In genomic region chr5:151093476-151093889, GRCh38 we compare ENCODE assay signal across 8 cellular contexts. TPM values are rescaled to one million over a fixed set of nuclear protein-coding genes. Genes with fewer than 3 reads are reported as not detected.
DNase-seq lines count a peak whose midpoint lies in the region; ATAC-seq and TF ChIP-seq lines count a peak whose summit lies in the region.

No MANE protein-coding gene starts in this region.

- no peak for TF ChIP-seq CTCF in kidney epithelial cell (IDR thresholded peaks at IDR 0.05; ENCODE audit: insufficient read depth, low read length, poor library complexity, severe bottlenecking)

- peak overlapping the region; percentile 16 for H3K4me3 Mint-ChIP-seq in activated CD4-positive, alpha-beta T cell treated with anti-CD3 and anti-CD28 coated beads, Interleukin-2, amount 10 ng/mL, durations not matched to agents 7 days and 5 days
- H3K4me3 Mint-ChIP-seq in activated naive CD8-positive, alpha-beta T cell treated with anti-CD3 and anti-CD28 coated beads for 36 hours = peak overlapping the region; percentile 61

- H3K27ac Mint-ChIP-seq in activated CD4-positive, alpha-beta T cell treated with anti-CD3 and anti-CD28 coated beads, Interleukin-2, amount 10 ng/mL, durations not matched to agents 7 days and 5 days = peak overlapping the region; percentile 67
- peak overlapping the region; percentile 94 for H3K27ac Mint-ChIP-seq in activated naive CD8-positive, alpha-beta T cell treated with anti-CD3 and anti-CD28 coated beads for 36 hours

- H3K27ac ChIP-seq in HUES48 (ENCODE audit: low read depth, low read length) (peak overlapping the region; percentile 25), aorta (ENCODE audit: low read depth in 1 of 2, low read length in 2 of 2) (no peak overlapping the region)

- no peaks in the 10 kb centered on the region for H3K27me3 Mint-ChIP-seq in activated CD4-positive, alpha-beta T cell treated with anti-CD3 and anti-CD28 coated beads, Interleukin-2, amount 10 ng/mL, durations not matched to agents 7 days and 5 days
- H3K27me3 Mint-ChIP-seq in activated naive CD8-positive, alpha-beta T cell treated with anti-CD3 and anti-CD28 coated beads for 36 hours = no peaks in the 10 kb centered on the region

- no peaks in the 10 kb centered on the region for H3K9me3 ChIP-seq in HUES48 (ENCODE audit: control insufficient read depth, insufficient read depth, low read length)
- H3K9me3 ChIP-seq in aorta (ENCODE audit: control insufficient read depth, low read length) = no peaks in the 10 kb centered on the region

- H3K36me3 ChIP-seq in HUES48 (ENCODE audit: control insufficient read depth, insufficient read depth, low read length) (no peaks in the 10 kb centered on the region), kidney epithelial cell (ENCODE audit: control insufficient read depth, insufficient read depth, low read length) (no peaks in the 10 kb centered on the region), aorta (ENCODE audit: control insufficient read depth in 1 of 2, insufficient read depth in 2 of 2, low read length in 1 of 2) (no peaks in the 10 kb centered on the region)

- peaks cover 22% of the 10 kb centered on the region for H3K36me3 Mint-ChIP-seq in activated CD4-positive, alpha-beta T cell treated with anti-CD3 and anti-CD28 coated beads, Interleukin-2, amount 10 ng/mL, durations not matched to agents 7 days and 5 days (ENCODE audit: low read depth)
- peaks cover 13% of the 10 kb centered on the region for H3K36me3 Mint-ChIP-seq in activated naive CD8-positive, alpha-beta T cell treated with anti-CD3 and anti-CD28 coated beads for 36 hours

- intact Hi-C loops in aorta (cut with DNase I) = no loop called here

- no peak overlapping the region for H3K4me3 ChIP-seq in HUES48 (ENCODE audit: low read depth, low read length)
- no peak overlapping the region for H3K4me3 ChIP-seq in kidney epithelial cell (ENCODE audit: low read depth, low read length)
- H3K4me3 ChIP-seq in aorta (ENCODE audit: low read length in 2 of 2) = no peak overlapping the region

- 33 to 40% methylated on average over 2 of the region's 2 CpGs for WGBS in aorta, 2 donors

- POLR2A ChIA-PET in activated CD4-positive, alpha-beta T cell treated with anti-CD3 and anti-CD28 coated beads, Interleukin-2, amount 10 ng/mL, durations not matched to agents 7 days and 5 days (lab: Charles Lee) = no interaction called here

- DNase-seq in activated CD4-positive, alpha-beta T cell treated with anti-CD3 and anti-CD28 coated beads, Interleukin-2, amount 10 ng/mL, durations not matched to agents 7 days and 5 days = no peak
- DNase-seq in activated CD4-positive, alpha-beta T cell treated with anti-CD3 and anti-CD28 coated beads, Interleukin-2, amount 50 U/mL, for 1 hour = no peak
- DNase-seq in activated naive CD8-positive, alpha-beta T cell treated with anti-CD3 and anti-CD28 coated beads for 36 hours = no peak
- peak; percentile 89 for DNase-seq in kidney epithelial cell (ENCODE audit: low read depth)
- no peak for DNase-seq in aorta
- no peak for DNase-seq in NCI-H2171 (lab: John Stamatoyannopoulos, UW)
- no peak for DNase-seq in DMS79 (lab: John Stamatoyannopoulos, UW)

- H3K9me3 Mint-ChIP-seq in activated CD4-positive, alpha-beta T cell treated with anti-CD3 and anti-CD28 coated beads, Interleukin-2, amount 10 ng/mL, durations not matched to agents 7 days and 5 days = no peaks in the 10 kb centered on the region
- no peaks in the 10 kb centered on the region for H3K9me3 Mint-ChIP-seq in activated naive CD8-positive, alpha-beta T cell treated with anti-CD3 and anti-CD28 coated beads for 36 hours

- CTCF ChIA-PET in activated CD4-positive, alpha-beta T cell treated with anti-CD3 and anti-CD28 coated beads, Interleukin-2, amount 10 ng/mL, durations not matched to agents 7 days and 5 days (lab: Charles Lee) = interaction anchor here (0.9 to 2.4 kb wide), 8 partner anchors 12 to 246 kb away, joined by 3 to 8 read pairs (median 4); partner anchors contain the start of gene TNIP1

- no peak overlapping the region for H3K9ac ChIP-seq in HUES48 (ENCODE audit: low read depth, low read length)

- peak; percentile 67 for ATAC-seq in aorta (ENCODE audit: low FRiP score)

- H3K4me1 ChIP-seq in HUES48 (ENCODE audit: control insufficient read depth, insufficient read depth, low read length) (peaks cover 22% of the 10 kb centered on the region; the same call in 1 of the 2 replicates), aorta (ENCODE audit: control insufficient read depth in 1 of 2, insufficient read depth in 2 of 2, low read length in 2 of 2) (no peaks in the 10 kb centered on the region)

- peaks cover 62% of the 10 kb centered on the region for H3K4me1 Mint-ChIP-seq in activated CD4-positive, alpha-beta T cell treated with anti-CD3 and anti-CD28 coated beads, Interleukin-2, amount 10 ng/mL, durations not matched to agents 7 days and 5 days
- peaks cover 67% of the 10 kb centered on the region for H3K4me1 Mint-ChIP-seq in activated naive CD8-positive, alpha-beta T cell treated with anti-CD3 and anti-CD28 coated beads for 36 hours

- no peaks in the 10 kb centered on the region for H3K27me3 ChIP-seq in HUES48 (ENCODE audit: control insufficient read depth, insufficient read depth, low read length)
- no peaks in the 10 kb centered on the region for H3K27me3 ChIP-seq in kidney epithelial cell (ENCODE audit: control insufficient read depth, insufficient read depth, low read length)
- no peaks in the 10 kb centered on the region for H3K27me3 ChIP-seq in aorta (ENCODE audit: control insufficient read depth in 1 of 2, insufficient read depth in 2 of 2, low read length in 1 of 2)

RNA-seq across cellular contexts. Expression of gene TNIP1, which starts 12.6 kb away (rescaled TPM):
- total RNA-seq in activated CD4-positive, alpha-beta T cell treated with anti-CD3 and anti-CD28 coated beads, Interleukin-2, amount 10 ng/mL, durations not matched to agents 7 days and 5 days = 100 to 1,000 TPM; 127 TPM
- total RNA-seq in activated naive CD8-positive, alpha-beta T cell treated with anti-CD3 and anti-CD28 coated beads for 36 hours = 100 to 1,000 TPM; 185 to 189 TPM
- 454 and 530 TPM in 2 replicates for total RNA-seq in kidney epithelial cell
- 100 to 1,000 TPM in 1 of 2 donors, 10 to 100 TPM in 1; 83.3 to 105 TPM for total RNA-seq in aorta
- 10 to 100 TPM; 63.3 to 80.3 TPM for polyA plus RNA-seq in aorta
